In genomic region chr2:179410552-179411356, GRCh38 we compare ENCODE assay signal across 1 cellular context.
TF ChIP-seq lines count a peak whose summit lies in the region.

No MANE protein-coding gene starts in this region.

TF ChIP-seq in HepG2, 621 proteins besides CTCF, POLR2A, EP300 and RAD21 (continued from another document):
- no peak for TF ChIP-seq ZNF556 (CRISPR knock-in tag; IDR thresholded peaks at IDR 0.05; ENCODE audit: borderline replicate concordance)
- TF ChIP-seq MTERF4 (CRISPR knock-in tag; IDR thresholded peaks at IDR 0.05): no peak
- TF ChIP-seq ARID3A (IDR thresholded peaks at IDR 0.05; ENCODE audit: low read depth, low read length): 0 out of 2 replicates have a peak, but pooled peaks have one; percentile 46
- TF ChIP-seq SIN3A (IDR thresholded peaks at IDR 0.05; ENCODE audit: borderline replicate concordance, low read depth, low read length): no peak
- TF ChIP-seq THAP9 (CRISPR knock-in tag; IDR thresholded peaks at IDR 0.05; ENCODE audit: borderline replicate concordance): no peak
- no peak for TF ChIP-seq NRL (CRISPR knock-in tag; IDR thresholded peaks at IDR 0.05; ENCODE audit: borderline replicate concordance)
- no peak for TF ChIP-seq NFRKB (IDR thresholded peaks at IDR 0.05)
- no peak for TF ChIP-seq ASH2L (IDR thresholded peaks at IDR 0.05; ENCODE audit: insufficient read length, low read depth, low read length)
- no peak for TF ChIP-seq SRSF9 (IDR thresholded peaks at IDR 0.05; ENCODE audit: borderline replicate concordance, insufficient read depth, low read depth, low read length, poor library complexity, severe bottlenecking)
- no peak for TF ChIP-seq HNF4G (IDR thresholded peaks at IDR 0.05; ENCODE audit: borderline replicate concordance, low read depth, low read length)
- no peak for TF ChIP-seq HNF4G (CRISPR knock-in tag; IDR thresholded peaks at IDR 0.05; ENCODE audit: borderline replicate concordance, low read depth)
- no peak for TF ChIP-seq ATF5 (CRISPR knock-in tag; IDR thresholded peaks at IDR 0.05; ENCODE audit: low read depth)
- no peak for TF ChIP-seq CBX5 (CRISPR knock-in tag; IDR thresholded peaks at IDR 0.05; ENCODE audit: borderline replicate concordance)
